ENCODE assay signal across 23 cellular contexts in the genomic region with DNA sequence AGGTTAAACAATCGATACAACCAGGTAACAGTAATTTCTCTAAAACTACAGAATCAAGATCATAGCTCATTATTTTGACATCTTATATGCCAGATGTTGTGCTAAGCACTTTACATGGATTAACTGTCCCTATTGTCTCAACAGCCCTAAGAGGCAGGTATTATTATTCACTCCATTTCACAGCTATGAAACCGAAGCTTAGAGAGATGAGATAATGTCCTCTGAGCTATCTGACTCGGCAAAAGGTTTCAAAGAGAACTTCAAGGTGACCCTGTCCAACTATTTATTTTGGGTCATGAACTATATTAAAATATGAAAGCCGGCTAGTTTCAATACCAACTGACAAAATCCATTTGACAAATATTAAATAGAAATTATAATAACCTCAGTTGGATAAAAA. TPM values are rescaled to one million over a fixed set of nuclear protein-coding genes. Genes with fewer than 3 reads are reported as not detected.
DNase-seq lines count a peak whose midpoint lies in the region; ATAC-seq, FAIRE-seq and TF ChIP-seq lines count a peak whose summit lies in the region.
"Had no signal": no experiment of that assay in that cellular context is flagged by ENCODE, and none has a peak within 500 bp of the region (broad histone marks: within the 10 kb centered on the region; RNA-seq: fewer than 3 reads in every experiment).

No MANE protein-coding gene starts in this region.

- H3K27ac ChIP-seq in Panc1 (ENCODE audit: low read length) (peak overlapping the region; percentile 73), HepG2 (ENCODE audit: extremely low read length, insufficient read depth, low read length) (peak overlapping the region; percentile 77), subcutaneous abdominal adipose tissue (ENCODE audit: low read depth, low read length) (peak overlapping the region; percentile 54)
- H3K27ac ChIP-seq: cardiac muscle cell had no signal

- H3K9ac ChIP-seq in HepG2 (ENCODE audit: insufficient read depth, low read depth, low read length) (peak overlapping the region; percentile 52; the same call in 1 of the 2 replicates), subcutaneous abdominal adipose tissue (ENCODE audit: low read length in 5 of 5) (peak overlapping the region in 1 of 5 donors; percentile 62)
- H3K9ac ChIP-seq: SK-N-SH had no signal

- no peak overlapping the region for H2AFZ ChIP-seq in HepG2 (ENCODE audit: low read length)

- peaks cover 0 to 11% of the 10 kb centered on the region in 2 donors for H3K27me3 Mint-ChIP-seq in T-cell
- H3K27me3 Mint-ChIP-seq: activated CD8-positive, alpha-beta T cell treated with anti-CD3 and anti-CD28 coated beads for 36 hours; activated naive CD4-positive, alpha-beta T cell treated with anti-CD3 and anti-CD28 coated beads, Interleukin-2, amount 50 U/mL, for 24 hours; activated T-helper 17 cell treated with anti-CD3 and anti-CD28 coated beads, Interleukin-2, amount 50 U/mL, for 72 hours; natural killer cell treated with Interleukin-12 subunit alpha and Interleukin-12 subunit beta and Interleukin-15 and Interleukin-18, amount 100 ng/mL, for 72 hours; T-helper 17 cell had no signal

- H3K36me3 ChIP-seq in Panc1 (ENCODE audit: control insufficient read depth, insufficient read depth, low read length) (no peaks in the 10 kb centered on the region), HepG2 (replicated peaks in 1 of 2; ENCODE audit: control insufficient read depth in 1 of 2, insufficient read depth in 2 of 2, low read length in 2 of 2) (no peaks in the 10 kb centered on the region), subcutaneous abdominal adipose tissue (ENCODE audit: control insufficient read depth in 5 of 5, insufficient read depth in 5 of 5, low read length in 5 of 5) (no peaks in the 10 kb centered on the region)
- H3K36me3 ChIP-seq: cardiac muscle cell had no signal

- H3K4me3 ChIP-seq in Panc1 (ENCODE audit: low read depth in 2 of 2, low read length in 2 of 2) = peak overlapping the region in 1 of 2 experiments; percentile 22; a peak in 1 of 4 replicates
- peak overlapping the region; percentile 21 to 45 (median 37); a peak in 4 of 6 replicates for H3K4me3 ChIP-seq in HepG2 (replicated peaks in 1 of 3; ENCODE audit: insufficient read depth in 1 of 3, low read depth in 2 of 3, low read length in 3 of 3)
- peak overlapping the region in 1 of 5 donors; percentile 11 for H3K4me3 ChIP-seq in subcutaneous abdominal adipose tissue (ENCODE audit: low read depth in 1 of 5, low read length in 5 of 5)
- H3K4me3 ChIP-seq: cardiac muscle cell had no signal

- H3K9me3 Mint-ChIP-seq in T-cell = no peaks in the 10 kb centered on the region
- H3K9me3 Mint-ChIP-seq: activated CD8-positive, alpha-beta T cell treated with anti-CD3 and anti-CD28 coated beads for 36 hours; activated naive CD4-positive, alpha-beta T cell treated with anti-CD3 and anti-CD28 coated beads, Interleukin-2, amount 50 U/mL, for 24 hours; activated T-helper 17 cell treated with anti-CD3 and anti-CD28 coated beads, Interleukin-2, amount 50 U/mL, for 72 hours; natural killer cell treated with Interleukin-12 subunit alpha and Interleukin-12 subunit beta and Interleukin-15 and Interleukin-18, amount 100 ng/mL, for 72 hours had no signal

- no peak overlapping the region for H3K4me3 Mint-ChIP-seq in T-cell
- H3K4me3 Mint-ChIP-seq: activated CD8-positive, alpha-beta T cell treated with anti-CD3 and anti-CD28 coated beads for 36 hours; activated naive CD4-positive, alpha-beta T cell treated with anti-CD3 and anti-CD28 coated beads, Interleukin-2, amount 50 U/mL, for 24 hours; activated T-helper 17 cell treated with anti-CD3 and anti-CD28 coated beads, Interleukin-2, amount 50 U/mL, for 72 hours; CD14-positive monocyte; natural killer cell treated with Interleukin-12 subunit alpha and Interleukin-12 subunit beta and Interleukin-15 and Interleukin-18, amount 100 ng/mL, for 72 hours; T-helper 17 cell had no signal

- H3K27me3 ChIP-seq in Panc1 (ENCODE audit: control insufficient read depth, insufficient read depth, low read length) (no peaks in the 10 kb centered on the region), HepG2 (ENCODE audit: control insufficient read depth in 1 of 2, insufficient read depth in 2 of 2, low read length in 2 of 2) (no peaks in the 10 kb centered on the region), subcutaneous abdominal adipose tissue (ENCODE audit: control insufficient read depth in 5 of 5, insufficient read depth in 4 of 5, low read length in 5 of 5) (peaks cover 0 to 4% (median 2%) of the 10 kb centered on the region in 5 donors)
- H3K27me3 ChIP-seq: cardiac muscle cell had no signal

- TF ChIP-seq CTCF in D721Med (IDR thresholded peaks at IDR 0.05; ENCODE audit: insufficient read depth, missing control alignments) = no peak
- no peak for TF ChIP-seq CTCF in Panc1 (IDR thresholded peaks at IDR 0.05)
- no peak for TF ChIP-seq CTCF in HepG2 (CRISPR knock-in tag; IDR thresholded peaks at IDR 0.05)

- BruUV-seq in Panc1 (replicated peaks; lab: Mats Ljungman, UMichigan) (no TSS peak), HepG2 (replicated peaks; lab: Mats Ljungman, UMichigan) (no TSS peak)

- no peak for TF ChIP-seq EP300 in HepG2 (IDR thresholded peaks at IDR 0.05; ENCODE audit: low read depth in 2 of 2, low read length in 2 of 2)
- TF ChIP-seq EP300 in HepG2 (CRISPR knock-in tag; IDR thresholded peaks at IDR 0.05; ENCODE audit: borderline replicate concordance) = no peak

- TF ChIP-seq POLR2A in HepG2 (IDR thresholded peaks at IDR 0.05; ENCODE audit: insufficient read depth in 1 of 2, low read depth in 2 of 2, low read length in 2 of 2) = no peak

- DNase-seq in D721Med (ENCODE audit: insufficient read length, low spot score) (no peak), Panc1 (ENCODE audit: low read depth, low spot score) (no peak), HepG2 (ENCODE audit: low spot score) (no peak), SHP77 (lab: John Stamatoyannopoulos, UW) (no peak), superior temporal gyrus (ENCODE audit: extremely low spot score) (no peak), T-cell (no peak)
- DNase-seq: activated CD4-positive, alpha-beta T cell treated with anti-CD3 and anti-CD28 coated beads for 1 hour; activated CD8-positive, alpha-beta T cell treated with anti-CD3 and anti-CD28 coated beads for 36 hours; left ventricle myocardium superior; midbrain; NCI-H1105; NCI-H1930; NCI-H2227 treated with DMSO at 0.1 percent for 48 hours; NCI-H69; SK-N-SH; T-helper 17 cell had no signal

- in situ Hi-C loops in Panc1 (cut with HindIII; ENCODE audit: low pct_unique_long_range_greater_than_20kb, low sequenced_read_pairs) = no loop called here
- in situ Hi-C loops in HepG2 (cut with HindIII; ENCODE audit: extremely low pct_ligation_motif_present, low pct_unique_long_range_greater_than_20kb) = no loop called here

- H3K4me2 ChIP-seq in HepG2 (ENCODE audit: low read depth, low read length) = peak overlapping the region; percentile 66

- H3K36me3 Mint-ChIP-seq in T-cell = no peaks in the 10 kb centered on the region
- H3K36me3 Mint-ChIP-seq: activated naive CD4-positive, alpha-beta T cell treated with anti-CD3 and anti-CD28 coated beads, Interleukin-2, amount 50 U/mL, for 24 hours; CD14-positive monocyte; natural killer cell treated with Interleukin-12 subunit alpha and Interleukin-12 subunit beta and Interleukin-15 and Interleukin-18, amount 100 ng/mL, for 72 hours had no signal

- peaks cover 0 to 7% (median 6%) of the 10 kb centered on the region in 3 donors for H3K4me1 Mint-ChIP-seq in T-cell

- CTCF ChIA-PET in Panc1 (lab: Charles Lee) = interaction anchor here (0.6 to 1.3 kb wide), 3 partner anchors 9 to 144 kb away, joined by 3 to 5 read pairs (median 3); no protein-coding TSS in a partner anchor
- CTCF ChIA-PET in HepG2 (lab: Yijun Ruan, JAX; ENCODE audit: low intra/inter-chr PET ratio, low total read pairs) = interaction anchor here (1.1 kb wide), 1 partner anchor 10 kb away, joined by 3 read pairs; a partner anchor contains a TSS
- CTCF ChIA-PET in T-cell (lab: Charles Lee) = interaction anchor here in 1 of 2 donors (0.6 to 0.9 kb wide), 3 partner anchors 11 to 275 kb away, joined by 3 read pairs; no protein-coding TSS in a partner anchor

- FAIRE-seq in D721Med (lab: Jason Lieb, UNC) (peak; percentile 90), HepG2 (lab: Jason Lieb, UNC) (no peak)
- FAIRE-seq: endometrium had no signal

- H4K20me1 ChIP-seq in HepG2 (ENCODE audit: insufficient read depth, low read length) = no peaks in the 10 kb centered on the region

- intact Hi-C loops in Panc1 (cut with micrococcal nuclease; ENCODE audit: unreplicated experiment) (no loop called here), HepG2 (cut with micrococcal nuclease; ENCODE audit: unreplicated experiment) (no loop called here)

- 46% methylated on average over 4 of the region's 4 CpGs for WGBS in HepG2 (ENCODE audit: low lambda C conversion rate)

- H3K9me3 ChIP-seq in Panc1 (ENCODE audit: control insufficient read depth, insufficient read depth, low read depth, low read length) (no peaks in the 10 kb centered on the region), HepG2 (ENCODE audit: low read length) (no peaks in the 10 kb centered on the region), subcutaneous abdominal adipose tissue (ENCODE audit: control insufficient read depth in 5 of 5, low read length in 5 of 5) (no peaks in the 10 kb centered on the region)
- H3K9me3 ChIP-seq: SK-N-SH had no signal

- H3K4me1 ChIP-seq in Panc1 (ENCODE audit: control insufficient read depth, insufficient read depth, low read length) = peaks cover 14% of the 10 kb centered on the region
- peaks cover 46% of the 10 kb centered on the region for H3K4me1 ChIP-seq in HepG2 (ENCODE audit: insufficient read depth, low read length)
- peaks cover 0 to 17% (median 12%) of the 10 kb centered on the region in 5 donors for H3K4me1 ChIP-seq in subcutaneous abdominal adipose tissue (ENCODE audit: control insufficient read depth in 5 of 5, insufficient read depth in 5 of 5, low read length in 5 of 5)

- POLR2A ChIA-PET in Panc1 (lab: Charles Lee) = interaction anchor here (1.5 kb wide), 1 partner anchor 10 kb away, joined by 4 read pairs; a partner anchor contains a TSS
- POLR2A ChIA-PET in HepG2 (lab: Yijun Ruan, JAX) = interaction anchor here (0.5 to 3.0 kb wide), 11 partner anchors 8 to 375 kb away, joined by 3 to 51 read pairs (median 3); a partner anchor contains a TSS
- POLR2A ChIA-PET in T-cell (lab: Charles Lee) = no interaction called here

- no peaks in the 10 kb centered on the region for H3K79me2 ChIP-seq in HepG2 (ENCODE audit: insufficient read depth, low read length)

- no peak overlapping the region for H3K27ac Mint-ChIP-seq in T-cell
- H3K27ac Mint-ChIP-seq: activated CD8-positive, alpha-beta T cell treated with anti-CD3 and anti-CD28 coated beads for 36 hours; activated naive CD4-positive, alpha-beta T cell treated with anti-CD3 and anti-CD28 coated beads, Interleukin-2, amount 50 U/mL, for 24 hours; activated T-helper 17 cell treated with anti-CD3 and anti-CD28 coated beads, Interleukin-2, amount 50 U/mL, for 72 hours; CD14-positive monocyte; natural killer cell treated with Interleukin-12 subunit alpha and Interleukin-12 subunit beta and Interleukin-15 and Interleukin-18, amount 100 ng/mL, for 72 hours; T-helper 17 cell had no signal

- TF ChIP-seq RAD21 in HepG2 (CRISPR knock-in tag; IDR thresholded peaks at IDR 0.05) = no peak

- no peak for ATAC-seq in Panc1
- ATAC-seq in HepG2 = no peak
- ATAC-seq in T-cell (replicated peaks in 1 of 4) = no peak
- ATAC-seq: activated CD8-positive, alpha-beta T cell treated with anti-CD3 and anti-CD28 coated beads for 36 hours; activated T-helper 17 cell treated with anti-CD3 and anti-CD28 coated beads, Interleukin-2, amount 50 U/mL, for 72 hours; natural killer cell treated with Interleukin-12 subunit alpha and Interleukin-12 subunit beta and Interleukin-15 and Interleukin-18, amount 100 ng/mL, for 72 hours; T-helper 17 cell had no signal

RNA-seq across cellular contexts. Expression of a gene that starts 10.3 kb away (rescaled TPM):
- total RNA-seq in Panc1 (2021; ENCODE audit: unreplicated experiment) (709 TPM), HepG2 (2016; rRNA removed; fragmentation: Illumina TruSeq; extraction: Trizol) (300 and 472 TPM in 2 replicates), T-cell (100 to 1,000 TPM; 102 to 171 (median 116) TPM)
- polyA plus RNA-seq in Panc1 (2012; ENCODE audit: insufficient read length) = 805 TPM
- total RNA-seq in HepG2 (2016; cell fraction: cytosol; rRNA removed; fragmentation: Illumina TruSeq; extraction: Trizol; ENCODE audit: low read depth) = 168 and 187 TPM in 2 replicates
- 312 and 459 TPM in 2 replicates for total RNA-seq in HepG2 (2016; cell fraction: insoluble cytoplasmic fraction; rRNA removed; fragmentation: Illumina TruSeq; extraction: Trizol)
- total RNA-seq in HepG2 (2016; cell fraction: membrane; rRNA removed; fragmentation: Illumina TruSeq; extraction: Trizol) = 296 and 308 TPM in 2 replicates
- total RNA-seq in HepG2 (2016; cell fraction: nucleus; rRNA removed; fragmentation: Illumina TruSeq; extraction: Trizol) = 148 TPM in 2 replicates
- polyA plus RNA-seq in HepG2 (2011; rRNA removed) = 356 and 402 TPM in 2 replicates
- polyA plus RNA-seq in HepG2 (2011; cell fraction: cytosol; rRNA removed) = 679 and 773 TPM in 2 replicates
- 192 and 211 TPM in 2 replicates for polyA plus RNA-seq in HepG2 (2011; cell fraction: nucleus; rRNA removed)
- polyA plus RNA-seq in HepG2 (2012) = 586 and 628 TPM in 2 replicates
- polyA plus RNA-seq in HepG2 (2016; cell fraction: cytosol; fragmentation: Illumina TruSeq; extraction: Trizol; ENCODE audit: low read depth) = 295 and 308 TPM in 2 replicates
- 691 and 717 TPM in 2 replicates for polyA plus RNA-seq in HepG2 (2016; cell fraction: insoluble cytoplasmic fraction; fragmentation: Illumina TruSeq; extraction: Trizol; ENCODE audit: low read depth)
- polyA plus RNA-seq in HepG2 (2016; cell fraction: membrane; fragmentation: Illumina TruSeq; extraction: Trizol; ENCODE audit: low read depth) = 394 and 413 TPM in 2 replicates
- polyA plus RNA-seq in HepG2 (2016; cell fraction: nucleus; fragmentation: Illumina TruSeq; extraction: Trizol; ENCODE audit: insufficient read depth, low read depth) = 277 and 278 TPM in 2 replicates
- 640 and 785 TPM in 2 replicates for polyA minus RNA-seq in HepG2 (2011; rRNA and poly(A)+ RNA removed; ENCODE audit: low replicate concordance)
- 273 and 289 TPM in 2 replicates for polyA minus RNA-seq in HepG2 (2011; cell fraction: cytosol; rRNA and poly(A)+ RNA removed)
- polyA minus RNA-seq in HepG2 (2011; cell fraction: nucleus; rRNA and poly(A)+ RNA removed) = 64.6 and 78.3 TPM in 2 replicates

Comparison
In these comparisons a context has a peak if more than half of its experiments do, and no peak if none do; other contexts are left out.
1. POLR2A ChIA-PET loops: an anchor here in Panc1 (1.5 kb wide) and HepG2 (0.5 to 3.0 kb wide); none called in T-cell.